20 cellular contexts compared by ENCODE assay signal in genomic region chr4:26995316-26995715, GRCh38.
A peak's percentile ranks its signal among the peaks of the same experiment; 100 is the strongest.
DNase-seq lines count a peak whose midpoint lies in the region; ATAC-seq and TF ChIP-seq lines count a peak whose summit lies in the region.
"Had no signal": no experiment of that assay in that cellular context is flagged by ENCODE, and none has a peak within 500 bp of the region (broad histone marks: within the 10 kb centered on the region; RNA-seq: fewer than 3 reads in every experiment).

No MANE protein-coding gene starts in this region.

- H3K79me2 ChIP-seq in Karpas-422 (ENCODE audit: low read length) (peaks cover 86% of the 10 kb centered on the region), mesendoderm (ENCODE audit: control insufficient read depth, insufficient read depth, low read length) (no peaks in the 10 kb centered on the region)

- H3K4me1 ChIP-seq in Karpas-422 (ENCODE audit: low read length) (peaks cover 67% of the 10 kb centered on the region), mesendoderm (ENCODE audit: control insufficient read depth, low read depth, low read length) (no peaks in the 10 kb centered on the region)
- H3K4me1 ChIP-seq: SJSA1 had no signal

- whole genome bisulfite sequencing in mesendoderm (ENCODE audit: extremely low coverage, insufficient coverage, low lambda C conversion rate) = no CpG with 5 or more reads among the region's 2 CpGs

- no peak overlapping the region for H3K56ac ChIP-seq in mesendoderm (ENCODE audit: low read length)

- peaks cover 19% of the 10 kb centered on the region; the same call in 1 of the 2 replicates for H3K36me3 ChIP-seq in Karpas-422 (ENCODE audit: insufficient read depth, low read length)
- H3K36me3 ChIP-seq in mesendoderm (ENCODE audit: control insufficient read depth, insufficient read depth, low read length) = no peaks in the 10 kb centered on the region
- H3K36me3 ChIP-seq: SJSA1 had no signal

- peaks cover 1% of the 10 kb centered on the region; the same call in 1 of the 2 replicates for H3K9me3 ChIP-seq in Karpas-422 (ENCODE audit: low read length)
- H3K9me3 ChIP-seq: SJSA1 had no signal

- no peaks in the 10 kb centered on the region for H4K20me1 ChIP-seq in Karpas-422 (ENCODE audit: insufficient read depth, low read depth, low read length)

- DNase-seq in activated CD8-positive, alpha-beta T cell treated with anti-CD3 and anti-CD28 coated beads for 36 hours = no peak
- no peak for DNase-seq in activated CD8-positive, alpha-beta T cell treated with anti-CD3 and anti-CD28 coated beads, Interleukin-2, amount 10 ng/mL, durations not matched to agents 7 days and 5 days
- DNase-seq in Karpas-422 = no peak
- DNase-seq in activated B cell treated with CpG ODN at 0.5 μM for 24 hours = no peak
- DNase-seq in mesendoderm = peak; percentile 37
- no peak for DNase-seq in effector CD4-positive, alpha-beta T cell
- no peak for DNase-seq in HUDEP-2 (lab: John Stamatoyannopoulos, UW; ENCODE audit: unreplicated experiment in 76 of 76)
- DNase-seq: ACHN; CD4-positive, alpha-beta memory T cell; DND-41; HCEC 1CT; NCI-H1930; NCI-H345; NCI-H524; NCI-H774 had no signal

- no peaks in the 10 kb centered on the region for H3K27me3 Mint-ChIP-seq in activated CD8-positive, alpha-beta T cell treated with anti-CD3 and anti-CD28 coated beads for 36 hours
- H3K27me3 Mint-ChIP-seq in activated CD8-positive, alpha-beta T cell treated with anti-CD3 and anti-CD28 coated beads, Interleukin-2, amount 10 ng/mL, durations not matched to agents 7 days and 5 days (ENCODE audit: low read depth) = no peaks in the 10 kb centered on the region
- H3K27me3 Mint-ChIP-seq in activated B cell treated with CpG ODN at 0.5 μM for 24 hours = no peaks in the 10 kb centered on the region
- H3K27me3 Mint-ChIP-seq: CD4-positive, alpha-beta memory T cell; IgD-negative memory B cell had no signal

- H3K27ac ChIP-seq in Karpas-422 (ENCODE audit: low read length) (peak overlapping the region; percentile 96), mesendoderm (ENCODE audit: low read depth, low read length) (no peak overlapping the region)
- H3K27ac ChIP-seq: BLaER1 treated with 17β-estradiol and CSF1 and Interleukin-3, amounts not matched to agents 10 nM and 100 nM; SJSA1 had no signal

- H3K23ac ChIP-seq in mesendoderm (ENCODE audit: low read length) = no peak overlapping the region

- H3K4ac ChIP-seq in mesendoderm (ENCODE audit: low read depth, low read length) = no peak overlapping the region

- no peaks in the 10 kb centered on the region for H3K9me2 ChIP-seq in Karpas-422 (replicated peaks; ENCODE audit: insufficient read depth, low read length)

- ATAC-seq in activated CD8-positive, alpha-beta T cell treated with anti-CD3 and anti-CD28 coated beads for 36 hours = no peak
- no peak for ATAC-seq in activated CD8-positive, alpha-beta T cell treated with anti-CD3 and anti-CD28 coated beads, Interleukin-2, amount 10 ng/mL, durations not matched to agents 7 days and 5 days
- ATAC-seq in activated B cell treated with CpG ODN at 0.5 μM for 24 hours (ENCODE audit: low read depth) (no peak), HG03439 (IDR thresholded peaks at IDR 0.05; ENCODE audit: unreplicated experiment) (no peak)
- ATAC-seq: Right ventricle myocardium inferior had no signal

- peaks cover 30% of the 10 kb centered on the region for H3K4me1 Mint-ChIP-seq in activated CD8-positive, alpha-beta T cell treated with anti-CD3 and anti-CD28 coated beads for 36 hours (ENCODE audit: low read depth)
- H3K4me1 Mint-ChIP-seq in activated CD8-positive, alpha-beta T cell treated with anti-CD3 and anti-CD28 coated beads, Interleukin-2, amount 10 ng/mL, durations not matched to agents 7 days and 5 days (ENCODE audit: low read depth) = peaks cover 16% of the 10 kb centered on the region
- H3K4me1 Mint-ChIP-seq in activated B cell treated with CpG ODN at 0.5 μM for 24 hours = peaks cover 9% of the 10 kb centered on the region

- H3K4me3 ChIP-seq in Karpas-422 (ENCODE audit: low read length) = no peak overlapping the region
- no peak overlapping the region for H3K4me3 ChIP-seq in mesendoderm (ENCODE audit: low read length)
- H3K4me3 ChIP-seq: BLaER1 treated with 17β-estradiol and CSF1 and Interleukin-3, amounts not matched to agents 10 nM and 100 nM; SJSA1 had no signal

- H2BK120ac ChIP-seq in mesendoderm (ENCODE audit: low read depth, low read length) = no peak overlapping the region

- peaks cover 6% of the 10 kb centered on the region for H3K9me3 Mint-ChIP-seq in activated CD8-positive, alpha-beta T cell treated with anti-CD3 and anti-CD28 coated beads for 36 hours
- H3K9me3 Mint-ChIP-seq in activated CD8-positive, alpha-beta T cell treated with anti-CD3 and anti-CD28 coated beads, Interleukin-2, amount 10 ng/mL, durations not matched to agents 7 days and 5 days (ENCODE audit: insufficient read depth) = peaks cover 8% of the 10 kb centered on the region
- H3K9me3 Mint-ChIP-seq in activated B cell treated with CpG ODN at 0.5 μM for 24 hours = peaks cover 8% of the 10 kb centered on the region

- H3K27me3 ChIP-seq in Karpas-422 (ENCODE audit: low read length) (no peaks in the 10 kb centered on the region), mesendoderm (ENCODE audit: insufficient read depth, low read length, poor library complexity) (no peaks in the 10 kb centered on the region)
- H3K27me3 ChIP-seq: BLaER1 treated with 17β-estradiol and CSF1 and Interleukin-3, amounts not matched to agents 10 nM and 100 nM; SJSA1 had no signal

- peaks cover 21% of the 10 kb centered on the region for H3K36me3 Mint-ChIP-seq in activated CD8-positive, alpha-beta T cell treated with anti-CD3 and anti-CD28 coated beads for 36 hours (ENCODE audit: low read depth)
- H3K36me3 Mint-ChIP-seq in activated CD8-positive, alpha-beta T cell treated with anti-CD3 and anti-CD28 coated beads, Interleukin-2, amount 10 ng/mL, durations not matched to agents 7 days and 5 days (ENCODE audit: low read depth) = peaks cover 29% of the 10 kb centered on the region
- H3K36me3 Mint-ChIP-seq in activated B cell treated with CpG ODN at 0.5 μM for 24 hours (ENCODE audit: low read depth) = peaks cover 24% of the 10 kb centered on the region

- POLR2A ChIA-PET in activated CD8-positive, alpha-beta T cell treated with anti-CD3 and anti-CD28 coated beads for 36 hours (lab: Charles Lee) = interaction anchor here (1.8 kb wide), 1 partner anchor 8 kb away, joined by 9 read pairs; no protein-coding TSS in a partner anchor
- POLR2A ChIA-PET in activated CD8-positive, alpha-beta T cell treated with anti-CD3 and anti-CD28 coated beads, Interleukin-2, amount 10 ng/mL, durations not matched to agents 7 days and 5 days (lab: Charles Lee) = no interaction called here
- POLR2A ChIA-PET in activated B cell treated with CpG ODN at 0.5 μM for 24 hours (lab: Charles Lee) = interaction anchor here (1.2 kb wide), 1 partner anchor 412 kb away, joined by 4 read pairs; the partner anchor contains the start of gene TBC1D19

- H3K4me2 ChIP-seq in Karpas-422 (ENCODE audit: low read depth, low read length, poor library complexity, severe bottlenecking) (peak overlapping the region; percentile 18), mesendoderm (ENCODE audit: low read length) (no peak overlapping the region)
- H3K4me2 ChIP-seq: BLaER1 treated with 17β-estradiol and CSF1 and Interleukin-3, amounts not matched to agents 10 nM and 100 nM had no signal

- no peak overlapping the region for H2BK15ac ChIP-seq in mesendoderm (replicated peaks; ENCODE audit: low read depth)

- no peaks in the 10 kb centered on the region for H3K79me1 ChIP-seq in mesendoderm (ENCODE audit: low read length)

- CTCF ChIA-PET in activated CD8-positive, alpha-beta T cell treated with anti-CD3 and anti-CD28 coated beads for 36 hours (lab: Charles Lee) = no interaction called here
- CTCF ChIA-PET in activated CD8-positive, alpha-beta T cell treated with anti-CD3 and anti-CD28 coated beads, Interleukin-2, amount 10 ng/mL, durations not matched to agents 7 days and 5 days (lab: Charles Lee) = no interaction called here
- CTCF ChIA-PET in activated B cell treated with CpG ODN at 0.5 μM for 24 hours (lab: Charles Lee) = interaction anchor here (1.8 kb wide), 1 partner anchor 134 kb away, joined by 4 read pairs; the partner anchor contains the start of gene STIM2

- intact Hi-C loops in activated CD8-positive, alpha-beta T cell treated with anti-CD3 and anti-CD28 coated beads for 36 hours (cut with micrococcal nuclease) = no loop called here
- intact Hi-C loops in activated B cell treated with CpG ODN at 0.5 μM for 24 hours (cut with micrococcal nuclease) = loop anchor here (10.0 kb wide), 2 partner anchors 911 to 1081 kb away; partner anchors contain the start of gene SMIM20

- no peak overlapping the region for H2AK5ac ChIP-seq in mesendoderm (ENCODE audit: low read length)

- peak overlapping the region; percentile 50 for H3K27ac Mint-ChIP-seq in activated CD8-positive, alpha-beta T cell treated with anti-CD3 and anti-CD28 coated beads for 36 hours
- no peak overlapping the region for H3K27ac Mint-ChIP-seq in activated CD8-positive, alpha-beta T cell treated with anti-CD3 and anti-CD28 coated beads, Interleukin-2, amount 10 ng/mL, durations not matched to agents 7 days and 5 days
- H3K27ac Mint-ChIP-seq in activated B cell treated with CpG ODN at 0.5 μM for 24 hours = no peak overlapping the region

- no peak overlapping the region for H2AFZ ChIP-seq in Karpas-422 (ENCODE audit: low read length)

- no peak overlapping the region for H2BK5ac ChIP-seq in mesendoderm (ENCODE audit: low read length)

- H3K9ac ChIP-seq in Karpas-422 (ENCODE audit: low read length) (no peak overlapping the region), mesendoderm (ENCODE audit: low read length) (no peak overlapping the region)
- H3K9ac ChIP-seq: BLaER1 treated with 17β-estradiol and CSF1 and Interleukin-3, amounts not matched to agents 10 nM and 100 nM had no signal

- no peak overlapping the region for H4K5ac ChIP-seq in mesendoderm (ENCODE audit: low read length)

- H4K8ac ChIP-seq in mesendoderm (ENCODE audit: low read depth, low read length) = no peak overlapping the region

- no peak for TF ChIP-seq CTCF in activated CD8-positive, alpha-beta T cell treated with anti-CD3 and anti-CD28 coated beads for 36 hours (IDR thresholded peaks at IDR 0.05)
- TF ChIP-seq CTCF in activated B cell treated with CpG ODN at 0.5 μM for 24 hours (IDR thresholded peaks at IDR 0.05) = no peak

- no peak overlapping the region for H3K4me3 Mint-ChIP-seq in activated CD8-positive, alpha-beta T cell treated with anti-CD3 and anti-CD28 coated beads for 36 hours
- no peak overlapping the region for H3K4me3 Mint-ChIP-seq in activated CD8-positive, alpha-beta T cell treated with anti-CD3 and anti-CD28 coated beads, Interleukin-2, amount 10 ng/mL, durations not matched to agents 7 days and 5 days
- H3K4me3 Mint-ChIP-seq in activated B cell treated with CpG ODN at 0.5 μM for 24 hours = peak overlapping the region; percentile 45

- no peak overlapping the region for H3K18ac ChIP-seq in mesendoderm (ENCODE audit: low read length)
